Comparison of ENCODE assay signal across 1 cellular context in the genomic region with DNA sequence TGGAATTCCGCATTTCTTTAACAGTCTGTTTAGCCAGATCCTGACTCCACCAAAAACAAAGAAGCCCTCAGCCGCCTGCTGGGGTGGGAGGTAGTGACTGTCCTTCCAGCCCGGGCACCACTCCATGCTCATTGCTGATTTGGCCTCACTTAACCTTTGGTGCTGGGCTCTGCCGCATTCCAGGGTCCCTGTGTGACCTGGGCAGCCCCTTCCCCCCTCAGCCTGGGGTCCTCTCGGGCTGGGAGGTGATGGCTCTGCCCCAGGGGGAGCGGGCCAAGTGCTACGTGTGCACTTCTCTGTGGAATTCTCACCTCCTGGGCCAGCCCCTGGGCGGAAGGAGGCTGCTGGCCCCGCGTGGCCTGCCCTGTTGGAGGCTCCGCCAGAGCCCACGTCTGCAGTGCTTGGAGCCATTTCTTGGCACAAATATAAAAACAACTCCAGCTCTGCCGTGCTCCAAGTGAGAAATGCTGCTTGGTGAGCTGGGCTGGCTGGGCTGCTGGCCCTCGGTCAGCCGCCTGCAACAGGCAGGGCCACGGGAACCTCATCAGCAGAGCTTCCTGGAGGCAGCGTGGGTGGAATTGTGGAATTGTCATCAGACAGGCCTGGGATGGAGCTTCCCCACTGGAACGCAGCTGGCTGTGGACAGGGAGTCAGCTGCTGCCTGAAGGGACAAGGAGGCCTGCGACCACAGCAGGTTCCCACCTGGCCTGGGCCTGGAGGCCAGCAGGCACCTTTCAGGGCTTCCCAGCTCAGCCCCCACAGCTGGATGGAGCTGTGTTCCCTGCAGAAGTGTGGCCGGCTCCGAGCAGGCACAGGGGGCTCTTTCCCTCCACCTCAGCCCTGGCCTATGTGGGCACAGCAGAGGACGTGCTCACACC.
TF ChIP-seq lines count a peak whose summit lies in the region.

No MANE protein-coding gene starts in this region.

TF ChIP-seq in H1, 55 proteins besides CTCF, POLR2A, EP300 and RAD21:
- 0 out of 4 replicates have a peak, but pooled peaks of 1 of the 2 experiments have one; percentile 39 for TF ChIP-seq HDAC2 (IDR thresholded peaks at IDR 0.05; ENCODE audit: borderline replicate concordance in 1 of 2, low read depth in 2 of 2, low read length in 2 of 2)
- no peak for TF ChIP-seq TAF7 (optimal IDR thresholded peaks at IDR 0.05; ENCODE audit: borderline replicate concordance, low read depth, low read length)
- TF ChIP-seq RXRA (IDR thresholded peaks at IDR 0.05; ENCODE audit: insufficient read depth, low read depth, low read length): peak; percentile 75; the same call in 1 of the 2 replicates
- TF ChIP-seq RBBP5 (IDR thresholded peaks at IDR 0.05; ENCODE audit: borderline replicate concordance, low read depth, low read length): peak; percentile 53; the same call in 1 of the 2 replicates
- no peak for TF ChIP-seq KDM1A (IDR thresholded peaks at IDR 0.05; ENCODE audit: borderline replicate concordance, low read length)
- TF ChIP-seq SIX5 (IDR thresholded peaks at IDR 0.05; ENCODE audit: low read depth, low read length): no peak
- peak; percentile 88 for TF ChIP-seq TEAD4 (IDR thresholded peaks at IDR 0.05; ENCODE audit: low read depth, low read length)
- no peak for TF ChIP-seq RNF2 (IDR thresholded peaks at IDR 0.05; ENCODE audit: borderline replicate concordance, low read depth, low read length, missing control alignments, poor library complexity, severe bottlenecking)
